In genomic region chrX:9466711-9467110, GRCh38 we compare ENCODE assay signal across 8 cellular contexts. TPM values are rescaled to one million over a fixed set of nuclear protein-coding genes. Genes with fewer than 3 reads are reported as not detected.
A peak's percentile ranks its signal among the peaks of the same experiment; 100 is the strongest.
DNase-seq lines count a peak whose midpoint lies in the region; FAIRE-seq and TF ChIP-seq lines count a peak whose summit lies in the region.

No MANE protein-coding gene starts in this region.

- no peaks in the 10 kb centered on the region for H3K79me1 ChIP-seq in H1 (ENCODE audit: low read depth, low read length)

- no peak overlapping the region for H2BK120ac ChIP-seq in H1 (replicated peaks; ENCODE audit: low read depth, low read length)

- H3K18ac ChIP-seq in H1 (ENCODE audit: extremely low read depth, low read length) = no peak overlapping the region

- H2BK12ac ChIP-seq in H1 (ENCODE audit: low read depth, low read length) = no peak overlapping the region

- H3K36me3 Mint-ChIP-seq in osteocyte (ENCODE audit: unreplicated experiment) = peaks cover 6% of the 10 kb centered on the region

- H3K56ac ChIP-seq in H1 (replicated peaks; ENCODE audit: insufficient read length, low read depth, low read length) = no peak overlapping the region

- TF ChIP-seq CTCF in H1 (IDR thresholded peaks at IDR 0.05; ENCODE audit: control extremely low read depth in 1 of 3, insufficient read depth in 1 of 3, low read depth in 1 of 3, low read length in 3 of 3) (no peak), osteocyte (IDR thresholded peaks at IDR 0.05) (no peak), GM13976 (IDR thresholded peaks at IDR 0.05; ENCODE audit: borderline replicate concordance, control extremely low read depth, extremely low read depth, insufficient read depth, missing control alignments) (no peak)

- CTCF ChIA-PET in H1 (lab: Charles Lee; ENCODE audit: partially characterized antibody) = no interaction called here

- H3K27me3 ChIP-seq in H1 (replicated peaks in 1 of 4; ENCODE audit: control insufficient read depth in 3 of 4, extremely low read depth in 1 of 4, insufficient read depth in 3 of 4, low read length in 3 of 4) = no peaks in the 10 kb centered on the region

- no peak overlapping the region for H4K8ac ChIP-seq in H1 (ENCODE audit: extremely low read depth, insufficient read depth, low read length)

- no peak overlapping the region for H2BK5ac ChIP-seq in H1 (ENCODE audit: low read depth, low read length)

- peaks cover 0 to 4% of the 10 kb centered on the region in 2 experiments for H4K20me1 ChIP-seq in H1 (replicated peaks in 1 of 2; ENCODE audit: control insufficient read depth in 1 of 2, insufficient read depth in 2 of 2, low read length in 2 of 2)

- no peaks in the 10 kb centered on the region for H3K27me3 Mint-ChIP-seq in osteocyte (ENCODE audit: unreplicated experiment)

- H3K14ac ChIP-seq in H1 (ENCODE audit: insufficient read length) = no peak overlapping the region

- H2BK15ac ChIP-seq in H1 (ENCODE audit: low read length) = no peak overlapping the region

- POLR2A ChIA-PET in H1 (lab: Charles Lee; ENCODE audit: partially characterized antibody) = no interaction called here

- DNase-seq in COLO668 (lab: John Stamatoyannopoulos, UW; ENCODE audit: unreplicated experiment) (peak; percentile 5), NAMALWA (ENCODE audit: low spot score) (peak; percentile 2), H1 (ENCODE audit: low read depth in 1 of 2, low spot score in 2 of 2) (no peak), osteocyte (ENCODE audit: extremely low spot score, unreplicated experiment) (no peak), A172 (ENCODE audit: low spot score) (no peak), midbrain (lab: John Stamatoyannopoulos, UW) (no peak), GM13976 (ENCODE audit: low spot score) (no peak), putamen (ENCODE audit: low spot score) (no peak)

- no peak for TF ChIP-seq EP300 in H1 (IDR thresholded peaks at IDR 0.05; ENCODE audit: borderline replicate concordance in 1 of 2, low read depth in 2 of 2, low read length in 2 of 2)

- WGBS in H1 (ENCODE audit: extremely low coverage in 1 of 2, insufficient coverage in 1 of 2, insufficient read length in 1 of 2, insufficient replicate concordance in 2 of 2, low coverage in 1 of 2, low lambda C conversion rate in 2 of 2, missing lambda C conversion rate in 1 of 2), 2 experiments = 57% methylated on average over 7 of the region's 7 CpGs; no CpG with 5 or more reads in 1 of the 2 experiments

- no peak overlapping the region for H4K5ac ChIP-seq in H1 (ENCODE audit: insufficient read length, low read depth, low read length)

- TF ChIP-seq RAD21 in H1 (IDR thresholded peaks at IDR 0.05 in 1 of 2, conservative IDR thresholded peaks at IDR 0.05 in 1 of 2; ENCODE audit: low read depth in 2 of 2, low read length in 2 of 2) = no peak

- no peak overlapping the region for H3K27ac ChIP-seq in H1 (ENCODE audit: low read depth, low read length)

- no peak overlapping the region for H2BK20ac ChIP-seq in H1 (ENCODE audit: low read length)

- H3K36me3 ChIP-seq in H1 (ENCODE audit: control insufficient read depth in 2 of 4, insufficient read depth in 4 of 4, low read length in 3 of 4) = peaks cover 0 to 3% (median 0%) of the 10 kb centered on the region in 4 experiments; a peak in 1 of 8 replicates

- peaks cover 58% of the 10 kb centered on the region for H3K4me1 Mint-ChIP-seq in osteocyte (ENCODE audit: unreplicated experiment)

- H3K4me3 Mint-ChIP-seq in osteocyte (ENCODE audit: unreplicated experiment) = peak overlapping the region; percentile 73

- peak overlapping the region; percentile 67 to 90 for H3K4me2 ChIP-seq in H1 (ENCODE audit: insufficient read depth in 1 of 2, low read depth in 2 of 2, low read length in 2 of 2)

- FAIRE-seq in H1 (lab: Jason Lieb, UNC) = no peak

- H4K91ac ChIP-seq in H1 (replicated peaks; ENCODE audit: insufficient read length, low read length) = no peak overlapping the region

- no peak for TF ChIP-seq POLR2A in H1 (IDR thresholded peaks at IDR 0.05; ENCODE audit: control extremely low read depth in 1 of 2, low read depth in 2 of 2, low read length in 2 of 2)

- H2AK5ac ChIP-seq in H1 (ENCODE audit: low read depth, low read length) = no peak overlapping the region

- H3K4me3 ChIP-seq in H1 (ENCODE audit: extremely low read depth in 1 of 4, insufficient read depth in 2 of 4, low read depth in 3 of 4, low read length in 4 of 4) = peak overlapping the region in 3 of 4 experiments; percentile 57 to 73 (median 70); a peak in 5 of 8 replicates

- in situ Hi-C loops in GM13976 (cut with MboI; ENCODE audit: low sequenced_read_pairs, unreplicated experiment) = loop anchor here (25.0 kb wide), 1 partner anchor 246 kb away; no protein-coding TSS in a partner anchor

- peaks cover 10% of the 10 kb centered on the region; the same call in 1 of the 2 replicates for H3K23me2 ChIP-seq in H1 (ENCODE audit: low read depth, low read length)

- H3K9me3 ChIP-seq in H1 (ENCODE audit: insufficient read depth in 2 of 2, low read depth in 1 of 2, low read length in 1 of 2) = no peaks in the 10 kb centered on the region

- H3K9me3 Mint-ChIP-seq in osteocyte (ENCODE audit: unreplicated experiment) = no peaks in the 10 kb centered on the region

- no peak overlapping the region for H2AFZ ChIP-seq in H1 (ENCODE audit: low read length)

- peak overlapping the region in 1 of 4 experiments; percentile 40; a peak in 1 of 7 replicates for H3K9ac ChIP-seq in H1 (replicated peaks in 1 of 4; ENCODE audit: extremely low read depth in 1 of 4, low read depth in 3 of 4, low read length in 3 of 4)

- peaks cover 0 to 51% of the 10 kb centered on the region in 2 experiments; a peak in 2 of 4 replicates for H3K79me2 ChIP-seq in H1 (ENCODE audit: control insufficient read depth in 1 of 2, insufficient read depth in 2 of 2, low read length in 2 of 2)

- peaks cover 0 to 10% (median 3%) of the 10 kb centered on the region in 4 experiments; a peak in 2 of 7 replicates for H3K4me1 ChIP-seq in H1 (replicated peaks in 1 of 4; ENCODE audit: control insufficient read depth in 3 of 4, insufficient read depth in 4 of 4, low read length in 3 of 4)

- H3K27ac Mint-ChIP-seq in osteocyte (ENCODE audit: unreplicated experiment) = peak overlapping the region; percentile 85

- no peak overlapping the region for H3K4ac ChIP-seq in H1 (replicated peaks; ENCODE audit: insufficient read length, low read depth, low read length)

- H3K23ac ChIP-seq in H1 (ENCODE audit: insufficient read length) = no peak overlapping the region

TF ChIP-seq in H1, 55 proteins besides CTCF, POLR2A, EP300 and RAD21 (continues in another document):
- TF ChIP-seq SP4 (IDR thresholded peaks at IDR 0.05; ENCODE audit: low read length) = no peak
- TF ChIP-seq POU5F1 (IDR thresholded peaks at IDR 0.05; ENCODE audit: low read depth, low read length) = no peak
- no peak for TF ChIP-seq JUN (IDR thresholded peaks at IDR 0.05; ENCODE audit: low read depth, low read length)
- no peak for TF ChIP-seq KDM1A (IDR thresholded peaks at IDR 0.05; ENCODE audit: borderline replicate concordance, low read length)
- TF ChIP-seq TBP (IDR thresholded peaks at IDR 0.05; ENCODE audit: low read depth, low read length) = no peak
- no peak for TF ChIP-seq BACH1 (IDR thresholded peaks at IDR 0.05; ENCODE audit: low read length)
- no peak for TF ChIP-seq SAP30 (IDR thresholded peaks at IDR 0.05; ENCODE audit: insufficient read depth, insufficient replicate concordance, low read length)
- TF ChIP-seq SP2 (IDR thresholded peaks at IDR 0.05; ENCODE audit: low read length) = no peak
- TF ChIP-seq RXRA (IDR thresholded peaks at IDR 0.05; ENCODE audit: insufficient read depth, low read depth, low read length) = no peak
- TF ChIP-seq EGR1 (IDR thresholded peaks at IDR 0.05; ENCODE audit: borderline replicate concordance, low read depth, low read length) = no peak
- TF ChIP-seq FOSL1 (IDR thresholded peaks at IDR 0.05; ENCODE audit: insufficient read depth, low read depth, low read length) = no peak
- no peak for TF ChIP-seq CHD1 (IDR thresholded peaks at IDR 0.05; ENCODE audit: low read depth, low read length)

RNA-seq across cellular contexts. Expression of gene TBL1X, which starts 1.9 kb away (rescaled TPM):
- 25.6 TPM in 2 replicates for total RNA-seq in H1 (2021; fragmentation: NEBNext Ultra II Directional; extraction: Animal tissue kit (Norgen Biotek cat#: 25700))
- polyA plus RNA-seq in H1 (2011; rRNA removed) = 13.3 and 18.3 TPM in 2 replicates
- 19.2 TPM for polyA plus RNA-seq in H1 (2011; cell fraction: cytosol; rRNA removed)
- polyA plus RNA-seq in H1 (2011; cell fraction: nucleus; rRNA removed) = 23.7 TPM
- 20.4 to 26.1 TPM (median 26.0 TPM) in 4 replicates for polyA plus RNA-seq in H1 (2012, experiment 1 of 2)
- 9.0 TPM for polyA plus RNA-seq in H1 (2012, experiment 2 of 2)
- 11.8 TPM for polyA plus RNA-seq in H1 (2013, experiment 1 of 2)
- polyA plus RNA-seq in H1 (2013, experiment 2 of 2) = 12.6 TPM
- 51.5 and 60.3 TPM in 2 replicates for polyA minus RNA-seq in H1 (2011; rRNA and poly(A)+ RNA removed)
- polyA minus RNA-seq in H1 (2011; cell fraction: cytosol; rRNA and poly(A)+ RNA removed) = 21.2 TPM
- 45.6 TPM for polyA minus RNA-seq in H1 (2011; cell fraction: nucleus; rRNA and poly(A)+ RNA removed)
- 35.3 and 39.9 TPM in 2 replicates for total RNA-seq in osteocyte
- 3.1 and 4.5 TPM in 2 replicates for total RNA-seq in A172 (2014; rRNA removed; shearing (Covaris generic))

Comparison
In these comparisons a context has a peak if more than half of its experiments do, and no peak if none do; other contexts are left out.
1. DNase-seq: peak in COLO668 (single experiment) and NAMALWA (single experiment); none in H1 (0 of 2), osteocyte (single experiment), A172 (single experiment), midbrain (single experiment), GM13976 (single experiment) and putamen (single experiment).